In genomic region chr12:88056571-88056970, GRCh38 we compare ENCODE assay signal across 21 cellular contexts.
"Had no signal": no experiment of that assay in that cellular context is flagged by ENCODE, and none has a peak within 500 bp of the region (broad histone marks: within the 10 kb centered on the region; RNA-seq: fewer than 3 reads in every experiment).

No MANE protein-coding gene starts in this region.

- H3K27me3 Mint-ChIP-seq: naive B cell had no signal

- DNase-seq: effector CD4-positive, alpha-beta T cell; endodermal cell; erythroblast; foreskin melanocyte; head of caudate nucleus; hippocampal formation; left colon; left ventricle myocardium superior; mesendoderm; naive B cell; posterior cingulate gyrus; spleen; stimulated activated CD4-positive, alpha-beta T cell treated with anti-CD3 and anti-CD28 coated beads, Interleukin-15, amount 100 ng/mL, for 24 hours; stimulated activated CD4-positive, alpha-beta T cell treated with anti-CD3 and anti-CD28 coated beads, Interleukin-1b, Interleukin-23, amount 100 ng/mL, for 48 hours; stimulated activated CD4-positive, alpha-beta T cell treated with anti-CD3 and anti-CD28 coated beads, Interleukin-4, amount 100 ng/mL, for 24 hours; stimulated activated naive CD4-positive, alpha-beta T cell; stomach; substantia nigra; transverse colon had no signal

- H3K4me3 Mint-ChIP-seq: endodermal cell, naive B cell had no signal

- H3K9me3 Mint-ChIP-seq: endodermal cell, naive B cell had no signal

- FAIRE-seq: endothelial cell of umbilical vein had no signal

- ATAC-seq: left colon, left ventricle myocardium superior, sciatic nerve had no signal

- H3K4me1 Mint-ChIP-seq: endodermal cell, naive B cell had no signal

- H3K27ac Mint-ChIP-seq: endodermal cell had no signal
